1 cellular context compared by ENCODE assay signal in the genomic region with DNA sequence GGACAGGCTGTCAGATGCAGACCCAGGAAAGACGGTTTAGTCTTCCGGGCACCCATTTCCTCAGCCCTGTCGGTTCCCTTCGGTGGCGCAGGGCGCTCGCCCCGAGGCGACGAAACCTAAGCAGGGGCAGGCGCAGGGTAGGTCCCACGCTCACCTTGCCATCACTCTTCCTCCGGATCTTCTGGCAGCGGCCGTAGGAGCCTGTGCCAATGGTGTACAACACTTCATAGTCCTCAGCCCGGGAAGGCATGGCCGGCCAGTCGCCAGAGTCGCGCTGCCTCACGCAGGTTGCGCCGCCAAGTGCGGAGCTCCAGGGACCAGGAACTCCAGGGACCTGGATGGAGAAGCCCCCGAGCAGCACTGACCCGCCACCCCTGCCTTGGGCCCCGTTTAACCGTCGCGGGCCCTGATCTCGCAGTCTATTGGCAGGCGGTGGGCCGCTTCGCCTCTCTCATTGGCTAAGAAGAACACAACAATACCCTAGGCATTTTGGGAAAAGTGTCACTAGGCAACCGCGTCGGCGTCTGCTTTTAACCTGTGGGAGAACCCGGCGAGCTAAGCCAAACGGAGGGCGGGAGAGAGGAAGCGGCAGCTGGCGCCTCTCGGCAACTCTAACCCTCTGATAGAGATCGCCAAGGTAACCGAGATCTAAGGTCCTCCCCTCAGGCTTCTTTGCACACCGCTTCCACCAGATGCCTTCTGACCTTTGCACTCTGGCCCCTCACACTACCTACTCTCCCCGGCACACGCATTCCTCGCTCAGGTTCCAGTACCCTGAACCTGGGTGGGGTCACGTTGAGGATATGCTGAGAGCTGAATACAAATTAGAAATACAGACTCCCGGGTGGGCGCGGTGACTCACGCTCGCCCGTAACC.
A peak's percentile ranks its signal among the peaks of the same experiment; 100 is the strongest.
TF ChIP-seq lines count a peak whose summit lies in the region.

A gene (minus strand): TSS at position 392 of the 876 bp plus-strand sequence. CDS start 142 bp downstream, at position 250.

TF ChIP-seq in GM12878, 131 proteins besides CTCF, POLR2A, EP300 and RAD21 (continued from another document and continues in another):
- peak; percentile 95 for TF ChIP-seq FOXM1 (IDR thresholded peaks at IDR 0.05; ENCODE audit: low read depth, low read length)
- 0 out of 2 replicates have a peak, but pooled peaks have one; percentile 25 for TF ChIP-seq DPF2 (IDR thresholded peaks at IDR 0.05)
- TF ChIP-seq, protein P1, sequence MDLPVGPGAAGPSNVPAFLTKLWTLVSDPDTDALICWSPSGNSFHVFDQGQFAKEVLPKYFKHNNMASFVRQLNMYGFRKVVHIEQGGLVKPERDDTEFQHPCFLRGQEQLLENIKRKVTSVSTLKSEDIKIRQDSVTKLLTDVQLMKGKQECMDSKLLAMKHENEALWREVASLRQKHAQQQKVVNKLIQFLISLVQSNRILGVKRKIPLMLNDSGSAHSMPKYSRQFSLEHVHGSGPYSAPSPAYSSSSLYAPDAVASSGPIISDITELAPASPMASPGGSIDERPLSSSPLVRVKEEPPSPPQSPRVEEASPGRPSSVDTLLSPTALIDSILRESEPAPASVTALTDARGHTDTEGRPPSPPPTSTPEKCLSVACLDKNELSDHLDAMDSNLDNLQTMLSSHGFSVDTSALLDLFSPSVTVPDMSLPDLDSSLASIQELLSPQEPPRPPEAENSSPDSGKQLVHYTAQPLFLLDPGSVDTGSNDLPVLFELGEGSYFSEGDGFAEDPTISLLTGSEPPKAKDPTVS (IDR thresholded peaks at IDR 0.05; ENCODE audit: low read depth, low read length), result no peak
- no peak for TF ChIP-seq YY1 (IDR thresholded peaks at IDR 0.05; ENCODE audit: low read depth, low read length)
- no peak for TF ChIP-seq PAX8 (IDR thresholded peaks at IDR 0.05)
- no peak for TF ChIP-seq ZNF274 (IDR thresholded peaks at IDR 0.05; ENCODE audit: insufficient read depth, insufficient read length)
- TF ChIP-seq YBX1 (IDR thresholded peaks at IDR 0.05), result no peak
- TF ChIP-seq BMI1 (IDR thresholded peaks at IDR 0.05; ENCODE audit: borderline replicate concordance), result peak; percentile 93
- no peak for TF ChIP-seq SREBF1 (IDR thresholded peaks at IDR 0.05; ENCODE audit: low read length)
- no peak for TF ChIP-seq IRF4 (IDR thresholded peaks at IDR 0.05; ENCODE audit: low read depth, low read length)
- TF ChIP-seq SIX5 (IDR thresholded peaks at IDR 0.05; ENCODE audit: low read depth, low read length, severe bottlenecking), result no peak
- TF ChIP-seq TBL1XR1 (IDR thresholded peaks at IDR 0.05; ENCODE audit: low read depth, low read length), result no peak
- peak; percentile 49; the same call in 1 of the 2 replicates for TF ChIP-seq IKZF1 (conservative IDR thresholded peaks at IDR 0.05)
- TF ChIP-seq CHD2 (IDR thresholded peaks at IDR 0.05; ENCODE audit: borderline replicate concordance, low read depth, low read length), result peak; percentile 60; the same call in 1 of the 2 replicates
- no peak for TF ChIP-seq ETV6 (conservative IDR thresholded peaks at IDR 0.05 in 1 of 2, IDR thresholded peaks at IDR 0.05 in 1 of 2; ENCODE audit: borderline replicate concordance in 1 of 2, low read depth in 1 of 2)
- TF ChIP-seq SP1 (IDR thresholded peaks at IDR 0.05; ENCODE audit: low read depth, low read length), result peak; percentile 78
- TF ChIP-seq POLR2AphosphoS5 (IDR thresholded peaks at IDR 0.05; ENCODE audit: low read length), result 0 out of 2 replicates have a peak, but pooled peaks have one; percentile 25
- no peak for TF ChIP-seq SUPT20H (IDR thresholded peaks at IDR 0.05; ENCODE audit: borderline replicate concordance, control insufficient read depth, low read depth, low read length)
- TF ChIP-seq SMC3 (IDR thresholded peaks at IDR 0.05; ENCODE audit: borderline replicate concordance, low read length), result no peak
- peak; percentile 49; the same call in 1 of the 2 replicates for TF ChIP-seq SPI1 (IDR thresholded peaks at IDR 0.05; ENCODE audit: borderline replicate concordance, insufficient read depth, low read depth, low read length)
- no peak for TF ChIP-seq NFIC (IDR thresholded peaks at IDR 0.05; ENCODE audit: low read depth, low read length)
- no peak for TF ChIP-seq RBBP5 (conservative IDR thresholded peaks at IDR 0.05)
- TF ChIP-seq ATF7 (IDR thresholded peaks at IDR 0.05; ENCODE audit: low read depth), result no peak
- no peak for TF ChIP-seq EGR1 (IDR thresholded peaks at IDR 0.05; ENCODE audit: borderline replicate concordance in 1 of 2, low read depth in 2 of 2, low read length in 2 of 2)
- TF ChIP-seq, protein P2, sequence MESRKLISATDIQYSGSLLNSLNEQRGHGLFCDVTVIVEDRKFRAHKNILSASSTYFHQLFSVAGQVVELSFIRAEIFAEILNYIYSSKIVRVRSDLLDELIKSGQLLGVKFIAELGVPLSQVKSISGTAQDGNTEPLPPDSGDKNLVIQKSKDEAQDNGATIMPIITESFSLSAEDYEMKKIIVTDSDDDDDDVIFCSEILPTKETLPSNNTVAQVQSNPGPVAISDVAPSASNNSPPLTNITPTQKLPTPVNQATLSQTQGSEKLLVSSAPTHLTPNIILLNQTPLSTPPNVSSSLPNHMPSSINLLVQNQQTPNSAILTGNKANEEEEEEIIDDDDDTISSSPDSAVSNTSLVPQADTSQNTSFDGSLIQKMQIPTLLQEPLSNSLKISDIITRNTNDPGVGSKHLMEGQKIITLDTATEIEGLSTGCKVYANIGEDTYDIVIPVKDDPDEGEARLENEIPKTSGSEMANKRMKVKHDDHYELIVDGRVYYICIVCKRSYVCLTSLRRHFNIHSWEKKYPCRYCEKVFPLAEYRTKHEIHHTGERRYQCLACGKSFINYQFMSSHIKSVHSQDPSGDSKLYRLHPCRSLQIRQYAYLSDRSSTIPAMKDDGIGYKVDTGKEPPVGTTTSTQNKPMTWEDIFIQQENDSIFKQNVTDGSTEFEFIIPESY (IDR thresholded peaks at IDR 0.05), result no peak
- TF ChIP-seq RB1 (IDR thresholded peaks at IDR 0.05; ENCODE audit: borderline replicate concordance), result 0 out of 2 replicates have a peak, but pooled peaks have one; percentile 18
- TF ChIP-seq, protein P3, sequence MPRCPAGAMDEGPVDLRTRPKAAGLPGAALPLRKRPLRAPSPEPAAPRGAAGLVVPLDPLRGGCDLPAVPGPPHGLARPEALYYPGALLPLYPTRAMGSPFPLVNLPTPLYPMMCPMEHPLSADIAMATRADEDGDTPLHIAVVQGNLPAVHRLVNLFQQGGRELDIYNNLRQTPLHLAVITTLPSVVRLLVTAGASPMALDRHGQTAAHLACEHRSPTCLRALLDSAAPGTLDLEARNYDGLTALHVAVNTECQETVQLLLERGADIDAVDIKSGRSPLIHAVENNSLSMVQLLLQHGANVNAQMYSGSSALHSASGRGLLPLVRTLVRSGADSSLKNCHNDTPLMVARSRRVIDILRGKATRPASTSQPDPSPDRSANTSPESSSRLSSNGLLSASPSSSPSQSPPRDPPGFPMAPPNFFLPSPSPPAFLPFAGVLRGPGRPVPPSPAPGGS (IDR thresholded peaks at IDR 0.05; ENCODE audit: borderline replicate concordance, insufficient read depth, low read depth, low read length, poor library complexity, severe bottlenecking), result no peak
- TF ChIP-seq, protein P4, sequence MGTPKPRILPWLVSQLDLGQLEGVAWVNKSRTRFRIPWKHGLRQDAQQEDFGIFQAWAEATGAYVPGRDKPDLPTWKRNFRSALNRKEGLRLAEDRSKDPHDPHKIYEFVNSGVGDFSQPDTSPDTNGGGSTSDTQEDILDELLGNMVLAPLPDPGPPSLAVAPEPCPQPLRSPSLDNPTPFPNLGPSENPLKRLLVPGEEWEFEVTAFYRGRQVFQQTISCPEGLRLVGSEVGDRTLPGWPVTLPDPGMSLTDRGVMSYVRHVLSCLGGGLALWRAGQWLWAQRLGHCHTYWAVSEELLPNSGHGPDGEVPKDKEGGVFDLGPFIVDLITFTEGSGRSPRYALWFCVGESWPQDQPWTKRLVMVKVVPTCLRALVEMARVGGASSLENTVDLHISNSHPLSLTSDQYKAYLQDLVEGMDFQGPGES (IDR thresholded peaks at IDR 0.05), result peak; percentile 7; the same call in 1 of the 2 replicates
- TF ChIP-seq BRCA1 (IDR thresholded peaks at IDR 0.05; ENCODE audit: low read depth, low read length), result no peak
- TF ChIP-seq, protein P5, sequence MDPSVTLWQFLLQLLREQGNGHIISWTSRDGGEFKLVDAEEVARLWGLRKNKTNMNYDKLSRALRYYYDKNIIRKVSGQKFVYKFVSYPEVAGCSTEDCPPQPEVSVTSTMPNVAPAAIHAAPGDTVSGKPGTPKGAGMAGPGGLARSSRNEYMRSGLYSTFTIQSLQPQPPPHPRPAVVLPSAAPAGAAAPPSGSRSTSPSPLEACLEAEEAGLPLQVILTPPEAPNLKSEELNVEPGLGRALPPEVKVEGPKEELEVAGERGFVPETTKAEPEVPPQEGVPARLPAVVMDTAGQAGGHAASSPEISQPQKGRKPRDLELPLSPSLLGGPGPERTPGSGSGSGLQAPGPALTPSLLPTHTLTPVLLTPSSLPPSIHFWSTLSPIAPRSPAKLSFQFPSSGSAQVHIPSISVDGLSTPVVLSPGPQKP (IDR thresholded peaks at IDR 0.05; ENCODE audit: low read depth, low read length), result no peak
- TF ChIP-seq, protein P6, sequence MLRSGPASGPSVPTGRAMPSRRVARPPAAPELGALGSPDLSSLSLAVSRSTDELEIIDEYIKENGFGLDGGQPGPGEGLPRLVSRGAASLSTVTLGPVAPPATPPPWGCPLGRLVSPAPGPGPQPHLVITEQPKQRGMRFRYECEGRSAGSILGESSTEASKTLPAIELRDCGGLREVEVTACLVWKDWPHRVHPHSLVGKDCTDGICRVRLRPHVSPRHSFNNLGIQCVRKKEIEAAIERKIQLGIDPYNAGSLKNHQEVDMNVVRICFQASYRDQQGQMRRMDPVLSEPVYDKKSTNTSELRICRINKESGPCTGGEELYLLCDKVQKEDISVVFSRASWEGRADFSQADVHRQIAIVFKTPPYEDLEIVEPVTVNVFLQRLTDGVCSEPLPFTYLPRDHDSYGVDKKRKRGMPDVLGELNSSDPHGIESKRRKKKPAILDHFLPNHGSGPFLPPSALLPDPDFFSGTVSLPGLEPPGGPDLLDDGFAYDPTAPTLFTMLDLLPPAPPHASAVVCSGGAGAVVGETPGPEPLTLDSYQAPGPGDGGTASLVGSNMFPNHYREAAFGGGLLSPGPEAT (IDR thresholded peaks at IDR 0.05; ENCODE audit: low read depth), result peak; percentile 82; the same call in 1 of the 2 replicates
- TF ChIP-seq, protein P7, sequence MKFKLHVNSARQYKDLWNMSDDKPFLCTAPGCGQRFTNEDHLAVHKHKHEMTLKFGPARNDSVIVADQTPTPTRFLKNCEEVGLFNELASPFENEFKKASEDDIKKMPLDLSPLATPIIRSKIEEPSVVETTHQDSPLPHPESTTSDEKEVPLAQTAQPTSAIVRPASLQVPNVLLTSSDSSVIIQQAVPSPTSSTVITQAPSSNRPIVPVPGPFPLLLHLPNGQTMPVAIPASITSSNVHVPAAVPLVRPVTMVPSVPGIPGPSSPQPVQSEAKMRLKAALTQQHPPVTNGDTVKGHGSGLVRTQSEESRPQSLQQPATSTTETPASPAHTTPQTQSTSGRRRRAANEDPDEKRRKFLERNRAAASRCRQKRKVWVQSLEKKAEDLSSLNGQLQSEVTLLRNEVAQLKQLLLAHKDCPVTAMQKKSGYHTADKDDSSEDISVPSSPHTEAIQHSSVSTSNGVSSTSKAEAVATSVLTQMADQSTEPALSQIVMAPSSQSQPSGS (IDR thresholded peaks at IDR 0.05; ENCODE audit: low read length), result no peak
- TF ChIP-seq STAT1 (conservative IDR thresholded peaks at IDR 0.05), result peak; percentile 68; the same call in 1 of the 2 replicates
- TF ChIP-seq GABPA (IDR thresholded peaks at IDR 0.05; ENCODE audit: low read depth), result no peak
- TF ChIP-seq, protein P8, sequence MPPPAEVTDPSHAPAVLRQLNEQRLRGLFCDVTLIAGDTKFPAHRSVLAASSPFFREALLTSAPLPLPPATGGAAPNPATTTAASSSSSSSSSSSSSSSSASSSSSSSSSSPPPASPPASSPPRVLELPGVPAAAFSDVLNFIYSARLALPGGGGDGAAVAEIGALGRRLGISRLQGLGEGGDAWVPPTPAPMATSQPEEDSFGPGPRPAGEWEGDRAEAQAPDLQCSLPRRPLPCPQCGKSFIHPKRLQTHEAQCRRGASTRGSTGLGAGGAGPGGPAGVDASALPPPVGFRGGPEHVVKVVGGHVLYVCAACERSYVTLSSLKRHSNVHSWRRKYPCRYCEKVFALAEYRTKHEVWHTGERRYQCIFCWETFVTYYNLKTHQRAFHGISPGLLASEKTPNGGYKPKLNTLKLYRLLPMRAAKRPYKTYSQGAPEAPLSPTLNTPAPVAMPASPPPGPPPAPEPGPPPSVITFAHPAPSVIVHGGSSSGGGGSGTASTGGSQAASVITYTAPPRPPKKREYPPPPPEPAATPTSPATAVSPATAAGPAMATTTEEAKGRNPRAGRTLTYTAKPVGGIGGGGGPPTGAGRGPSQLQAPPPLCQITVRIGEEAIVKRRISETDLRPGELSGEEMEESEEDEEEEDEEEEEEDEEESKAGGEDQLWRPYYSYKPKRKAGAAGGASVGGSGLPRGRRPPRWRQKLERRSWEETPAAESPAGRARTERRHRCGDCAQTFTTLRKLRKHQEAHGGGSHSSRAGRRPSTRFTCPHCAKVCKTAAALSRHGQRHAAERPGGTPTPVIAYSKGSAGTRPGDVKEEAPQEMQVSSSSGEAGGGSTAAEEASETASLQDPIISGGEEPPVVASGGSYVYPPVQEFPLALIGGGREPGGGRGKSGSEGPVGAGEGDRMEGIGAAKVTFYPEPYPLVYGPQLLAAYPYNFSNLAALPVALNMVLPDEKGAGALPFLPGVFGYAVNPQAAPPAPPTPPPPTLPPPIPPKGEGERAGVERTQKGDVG (CRISPR knock-in tag; IDR thresholded peaks at IDR 0.05), result no peak
- TF ChIP-seq, protein P9, sequence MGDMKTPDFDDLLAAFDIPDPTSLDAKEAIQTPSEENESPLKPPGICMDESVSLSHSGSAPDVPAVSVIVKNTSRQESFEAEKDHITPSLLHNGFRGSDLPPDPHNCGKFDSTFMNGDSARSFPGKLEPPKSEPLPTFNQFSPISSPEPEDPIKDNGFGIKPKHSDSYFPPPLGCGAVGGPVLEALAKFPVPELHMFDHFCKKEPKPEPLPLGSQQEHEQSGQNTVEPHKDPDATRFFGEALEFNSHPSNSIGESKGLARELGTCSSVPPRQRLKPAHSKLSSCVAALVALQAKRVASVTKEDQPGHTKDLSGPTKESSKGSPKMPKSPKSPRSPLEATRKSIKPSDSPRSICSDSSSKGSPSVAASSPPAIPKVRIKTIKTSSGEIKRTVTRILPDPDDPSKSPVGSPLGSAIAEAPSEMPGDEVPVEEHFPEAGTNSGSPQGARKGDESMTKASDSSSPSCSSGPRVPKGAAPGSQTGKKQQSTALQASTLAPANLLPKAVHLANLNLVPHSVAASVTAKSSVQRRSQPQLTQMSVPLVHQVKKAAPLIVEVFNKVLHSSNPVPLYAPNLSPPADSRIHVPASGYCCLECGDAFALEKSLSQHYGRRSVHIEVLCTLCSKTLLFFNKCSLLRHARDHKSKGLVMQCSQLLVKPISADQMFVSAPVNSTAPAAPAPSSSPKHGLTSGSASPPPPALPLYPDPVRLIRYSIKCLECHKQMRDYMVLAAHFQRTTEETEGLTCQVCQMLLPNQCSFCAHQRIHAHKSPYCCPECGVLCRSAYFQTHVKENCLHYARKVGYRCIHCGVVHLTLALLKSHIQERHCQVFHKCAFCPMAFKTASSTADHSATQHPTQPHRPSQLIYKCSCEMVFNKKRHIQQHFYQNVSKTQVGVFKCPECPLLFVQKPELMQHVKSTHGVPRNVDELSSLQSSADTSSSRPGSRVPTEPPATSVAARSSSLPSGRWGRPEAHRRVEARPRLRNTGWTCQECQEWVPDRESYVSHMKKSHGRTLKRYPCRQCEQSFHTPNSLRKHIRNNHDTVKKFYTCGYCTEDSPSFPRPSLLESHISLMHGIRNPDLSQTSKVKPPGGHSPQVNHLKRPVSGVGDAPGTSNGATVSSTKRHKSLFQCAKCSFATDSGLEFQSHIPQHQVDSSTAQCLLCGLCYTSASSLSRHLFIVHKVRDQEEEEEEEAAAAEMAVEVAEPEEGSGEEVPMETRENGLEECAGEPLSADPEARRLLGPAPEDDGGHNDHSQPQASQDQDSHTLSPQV (IDR thresholded peaks at IDR 0.05), result no peak
